Comparison of ENCODE assay signal across 9 cellular contexts in the genomic region with DNA sequence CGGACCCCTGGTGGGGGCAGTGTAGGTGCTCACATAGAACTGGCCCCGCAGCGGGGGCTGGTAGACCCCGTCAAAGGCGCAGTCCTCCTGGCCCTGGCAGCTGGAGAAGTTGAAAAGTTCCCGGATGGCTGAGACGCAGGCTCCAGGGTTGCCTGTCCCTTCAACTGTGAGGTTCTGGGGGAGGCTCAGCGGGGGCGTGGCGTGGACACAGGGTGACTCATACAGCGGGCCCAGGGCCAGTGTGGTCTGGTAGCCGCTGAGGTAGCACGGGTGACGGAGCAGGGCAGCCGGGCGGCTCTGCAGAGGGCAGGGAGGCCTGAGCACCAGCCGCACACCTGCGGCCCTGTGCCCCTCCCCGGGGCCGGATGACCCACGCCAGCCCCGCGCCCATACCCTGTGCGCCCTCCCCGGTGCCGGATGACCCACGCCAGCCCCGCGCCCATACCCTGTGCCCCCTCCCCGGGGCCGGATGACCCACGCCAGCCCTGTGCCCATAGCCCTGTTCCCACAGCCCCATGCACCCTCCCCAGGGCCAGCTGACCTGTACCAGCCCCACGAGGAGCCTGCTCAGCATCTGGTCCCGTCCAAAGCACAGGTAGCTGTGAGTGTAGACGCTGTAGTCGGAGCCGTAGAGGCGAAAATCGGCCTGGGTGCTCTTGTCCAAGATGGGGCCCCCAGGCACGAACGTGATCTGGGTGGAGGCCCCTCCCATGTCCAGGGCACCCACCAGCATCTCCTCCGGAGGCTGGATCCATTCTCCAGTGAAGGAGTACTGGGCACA. TPM values are rescaled to one million over a fixed set of nuclear protein-coding genes. Genes with fewer than 3 reads are reported as not detected.
DNase-seq lines count a peak whose midpoint lies in the region; ATAC-seq and TF ChIP-seq lines count a peak whose summit lies in the region.
"Had no signal": no experiment of that assay in that cellular context is flagged by ENCODE, and none has a peak within 500 bp of the region (broad histone marks: within the 10 kb centered on the region; RNA-seq: fewer than 3 reads in every experiment).

No MANE protein-coding gene starts in this region.

- H3K36me3 ChIP-seq in SJCRH30: no peaks in the 10 kb centered on the region
- H3K36me3 ChIP-seq in gastroesophageal sphincter: no peaks in the 10 kb centered on the region
- no peaks in the 10 kb centered on the region for H3K36me3 ChIP-seq in sigmoid colon
- H3K36me3 ChIP-seq: neutrophil had no signal

- WGBS in gastroesophageal sphincter (ENCODE audit: low coverage in 1 of 2), 2 donors: 59% methylated on average over 14 of the region's 42 CpGs; no CpG with 5 or more reads in 1 of the 2 donors
- 16 to 65% methylated on average over 42 of the region's 42 CpGs for WGBS in sigmoid colon, 2 donors

- H3K4me3 ChIP-seq in SJCRH30 (no peak overlapping the region), gastroesophageal sphincter (no peak overlapping the region), sigmoid colon (no peak overlapping the region)

- TF ChIP-seq CTCF in gastroesophageal sphincter (IDR thresholded peaks at IDR 0.05) (no peak), sigmoid colon (IDR thresholded peaks at IDR 0.05) (no peak)

- H3K4me1 ChIP-seq in SJCRH30 (peaks cover 11% of the 10 kb centered on the region), gastroesophageal sphincter (peaks cover 0 to 11% (median under 1%) of the 10 kb centered on the region in 3 donors), sigmoid colon (peaks cover 0 to 12% (median 11%) of the 10 kb centered on the region in 4 donors)

- no peaks in the 10 kb centered on the region for H3K9me3 ChIP-seq in SJCRH30 (replicated peaks)
- H3K9me3 ChIP-seq in gastroesophageal sphincter: no peaks in the 10 kb centered on the region
- no peaks in the 10 kb centered on the region for H3K9me3 ChIP-seq in sigmoid colon
- H3K9me3 ChIP-seq: neutrophil had no signal

- ATAC-seq in gastroesophageal sphincter: peak; percentile 73
- no peak for ATAC-seq in GM21717 (IDR thresholded peaks at IDR 0.05; ENCODE audit: unreplicated experiment)
- ATAC-seq in GM19328 (IDR thresholded peaks at IDR 0.05; ENCODE audit: unreplicated experiment): no peak

- DNase-seq in ELR (ENCODE audit: low read depth) (peak; percentile 93), SJCRH30 (peak; percentile 89), sigmoid colon (peak; percentile 88), cerebellum (ENCODE audit: low spot score) (no peak), midbrain (lab: John Stamatoyannopoulos, UW) (no peak)

- H3K27me3 ChIP-seq in SJCRH30: peaks cover 32% of the 10 kb centered on the region
- H3K27me3 ChIP-seq in gastroesophageal sphincter: peaks cover 57% of the 10 kb centered on the region
- peaks cover under 1 to 31% (median 11%) of the 10 kb centered on the region in 3 donors for H3K27me3 ChIP-seq in sigmoid colon

- TF ChIP-seq EP300 in gastroesophageal sphincter (IDR thresholded peaks at IDR 0.05) (no peak), sigmoid colon (IDR thresholded peaks at IDR 0.05) (no peak)

- intact Hi-C loops in sigmoid colon (cut with DNase I): no loop called here

- H3K27ac ChIP-seq in SJCRH30: no peak overlapping the region
- H3K27ac ChIP-seq in gastroesophageal sphincter: no peak overlapping the region
- peak overlapping the region in 1 of 4 donors; percentile 26 for H3K27ac ChIP-seq in sigmoid colon
- H3K27ac ChIP-seq: neutrophil had no signal

- TF ChIP-seq POLR2A in gastroesophageal sphincter (IDR thresholded peaks at IDR 0.05) (no peak), sigmoid colon (IDR thresholded peaks at IDR 0.05) (peak in 1 of 2 donors; percentile 10)

RNA-seq across cellular contexts. Expression of a gene that starts 5.0 kb away (rescaled TPM):
- total RNA-seq in SJCRH30 (2014; rRNA removed; shearing (Covaris generic)): not detected in 2 replicates
- total RNA-seq in gastroesophageal sphincter: under 1 TPM in 1 of 4 donors, not detected in 3; 0.57 TPM
- under 1 TPM in 1 of 4 donors, not detected in 3; 0.71 TPM for total RNA-seq in sigmoid colon
- 10 to 100 TPM; 32.4 to 65.3 (median 44.4) TPM for polyA plus RNA-seq in sigmoid colon
- total RNA-seq in cerebellum: 0.09 TPM

RNA-seq across cellular contexts. Expression of a gene that starts 13.0 kb away (rescaled TPM):
- not detected in 2 replicates for total RNA-seq in SJCRH30 (2014; rRNA removed; shearing (Covaris generic))
- total RNA-seq in gastroesophageal sphincter (1 to 10 TPM; 1.1 to 4.2 (median 3.0) TPM), sigmoid colon (1 to 10 TPM; 1.4 to 3.3 (median 2.9) TPM), cerebellum (1.5 TPM)
- 10 to 100 TPM; 15.0 to 16.4 (median 15.4) TPM for polyA plus RNA-seq in sigmoid colon

RNA-seq across cellular contexts. Expression of a gene that starts 13.2 kb away (rescaled TPM):
- total RNA-seq in SJCRH30 (2014; rRNA removed; shearing (Covaris generic)): 1.8 and 1.9 TPM in 2 replicates
- total RNA-seq in gastroesophageal sphincter: 10 to 100 TPM in 2 of 4 donors, 1 to 10 TPM in 2; 3.7 to 29.7 (median 10.9) TPM
- 10 to 100 TPM in 2 of 4 donors, 1 to 10 TPM in 2; 8.9 to 25.5 (median 11.8) TPM for total RNA-seq in sigmoid colon
- 10 to 100 TPM; 18.0 to 29.7 (median 26.6) TPM for polyA plus RNA-seq in sigmoid colon
- total RNA-seq in cerebellum: 15.2 TPM

RNA-seq across cellular contexts. Expression of a gene that starts 23.0 kb away (rescaled TPM):
- total RNA-seq in SJCRH30 (2014; rRNA removed; shearing (Covaris generic)): 35.4 and 40.3 TPM in 2 replicates
- total RNA-seq in gastroesophageal sphincter (10 to 100 TPM; 38.1 to 63.5 (median 49.1) TPM), sigmoid colon (10 to 100 TPM; 21.8 to 33.8 (median 27.4) TPM), cerebellum (26.7 TPM)
- polyA plus RNA-seq in sigmoid colon: 10 to 100 TPM; 24.0 to 50.4 (median 42.4) TPM

Comparison
In these comparisons a context has a peak if more than half of its experiments do, and no peak if none do; other contexts are left out.
1. DNase-seq: peak in ELR (single experiment), SJCRH30 (2 of 2) and sigmoid colon (single experiment); none in cerebellum (single experiment) and midbrain (single experiment).